18 cellular contexts compared by ENCODE assay signal in the genomic region with DNA sequence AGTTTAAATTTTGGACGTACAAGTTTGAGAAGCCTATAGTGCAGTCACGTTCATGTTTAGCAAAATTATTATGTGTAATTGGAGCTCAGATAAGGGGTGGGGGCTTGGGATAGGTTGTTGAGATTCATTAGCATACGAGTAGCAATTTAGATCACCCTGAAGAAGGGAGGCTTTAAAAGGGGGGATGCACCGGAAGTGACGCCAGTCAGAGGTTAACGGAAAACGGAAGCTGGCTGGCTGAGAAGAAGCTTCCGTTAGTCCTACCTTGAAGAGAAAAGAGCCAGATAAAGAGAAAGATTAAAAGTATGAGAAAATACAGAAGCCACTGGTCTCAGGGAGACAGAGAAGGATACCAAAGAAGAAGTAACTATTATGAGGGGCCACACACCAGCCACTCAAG. TPM values are rescaled to one million over a fixed set of nuclear protein-coding genes. Genes with fewer than 3 reads are reported as not detected.
DNase-seq lines count a peak whose midpoint lies in the region; ATAC-seq lines count a peak whose summit lies in the region.
"Had no signal": no experiment of that assay in that cellular context is flagged by ENCODE, and none has a peak within 500 bp of the region (broad histone marks: within the 10 kb centered on the region; RNA-seq: fewer than 3 reads in every experiment).

No MANE protein-coding gene starts in this region.

- H3K27ac ChIP-seq in CD8-positive, alpha-beta memory T cell (ENCODE audit: low read depth, low read length) = no peak overlapping the region
- H3K27ac ChIP-seq: BLaER1 had no signal

- CTCF ChIA-PET in CD8-positive, alpha-beta memory T cell (lab: Charles Lee) = no interaction called here

- peaks cover 9 to 23% of the 10 kb centered on the region in 2 donors for H3K27me3 Mint-ChIP-seq in CD8-positive, alpha-beta memory T cell
- H3K27me3 Mint-ChIP-seq in immature natural killer cell (ENCODE audit: low read depth in 3 of 3) = peaks cover 3 to 16% (median 13%) of the 10 kb centered on the region in 3 donors

- no peaks in the 10 kb centered on the region for H3K36me3 ChIP-seq in CD8-positive, alpha-beta memory T cell (ENCODE audit: insufficient read depth, low read length)
- H3K36me3 ChIP-seq: BLaER1, gastroesophageal sphincter had no signal

- H3K4me3 ChIP-seq in CD8-positive, alpha-beta memory T cell (ENCODE audit: low read length) = no peak overlapping the region
- H3K4me3 ChIP-seq: GM12878 had no signal

- H3K9me3 ChIP-seq in CD8-positive, alpha-beta memory T cell (ENCODE audit: low read length) = no peaks in the 10 kb centered on the region
- H3K9me3 ChIP-seq: BLaER1, gastroesophageal sphincter had no signal

- no peaks in the 10 kb centered on the region for H3K4me1 ChIP-seq in CD8-positive, alpha-beta memory T cell (ENCODE audit: insufficient read depth, low read length)

- no peak for ATAC-seq in GM21825 (IDR thresholded peaks at IDR 0.05; ENCODE audit: unreplicated experiment)
- no peak for ATAC-seq in HG03457 (IDR thresholded peaks at IDR 0.05; ENCODE audit: unreplicated experiment)
- ATAC-seq: gastroesophageal sphincter had no signal

- no peaks in the 10 kb centered on the region for H3K27me3 ChIP-seq in CD8-positive, alpha-beta memory T cell (ENCODE audit: insufficient read depth, low read length, poor library complexity, severe bottlenecking)
- H3K27me3 ChIP-seq: gastroesophageal sphincter had no signal

- POLR2A ChIA-PET in CD8-positive, alpha-beta memory T cell (lab: Charles Lee) = no interaction called here

- peak overlapping the region in 2 of 8 donors; percentile 21 to 80 for H3K27ac Mint-ChIP-seq in CD8-positive, alpha-beta memory T cell
- peak overlapping the region in 2 of 6 donors; percentile 6 to 34 for H3K27ac Mint-ChIP-seq in immature natural killer cell

- peaks cover 0 to 2% (median 0%) of the 10 kb centered on the region in 5 donors for H3K9me3 Mint-ChIP-seq in CD8-positive, alpha-beta memory T cell
- peaks cover 0 to 3% (median 0%) of the 10 kb centered on the region in 6 donors for H3K9me3 Mint-ChIP-seq in immature natural killer cell

- H3K36me3 Mint-ChIP-seq in CD8-positive, alpha-beta memory T cell = peaks cover 0 to 7% (median 4%) of the 10 kb centered on the region in 3 donors
- H3K36me3 Mint-ChIP-seq in immature natural killer cell = peaks cover 0 to 4% (median 0%) of the 10 kb centered on the region in 3 donors

- peak; percentile 38 for DNase-seq in A172 (ENCODE audit: low spot score)
- DNase-seq in CD8-positive, alpha-beta memory T cell = no peak
- DNase-seq in NCI-H748 (lab: John Stamatoyannopoulos, UW; ENCODE audit: unreplicated experiment) = peak; percentile 92
- no peak for DNase-seq in immature natural killer cell
- DNase-seq in activated effector memory CD4-positive, alpha-beta T cell treated with Interleukin-2 at 50 U/mL for 16 hours = no peak
- DNase-seq in hypothalamus (lab: John Stamatoyannopoulos, UW) = no peak
- DNase-seq: activated CD4-positive, alpha-beta T cell treated with anti-CD3 and anti-CD28 coated beads, Interleukin-2, amount 50 U/mL, for 48 hours; activated gamma-delta T cell treated with Interleukin-2 at 50 U/mL for 16 hours; central memory CD4-positive, alpha-beta T cell; trophoblast cell had no signal

- peaks cover 17 to 26% (median 19%) of the 10 kb centered on the region in 3 donors for H3K4me1 Mint-ChIP-seq in CD8-positive, alpha-beta memory T cell
- H3K4me1 Mint-ChIP-seq in immature natural killer cell = peaks cover 28 to 51% of the 10 kb centered on the region in 2 donors

- H3K4me3 Mint-ChIP-seq in CD8-positive, alpha-beta memory T cell = peak overlapping the region; percentile 23 to 93 (median 40)
- H3K4me3 Mint-ChIP-seq in immature natural killer cell = peak overlapping the region in 4 of 5 donors; percentile 18 to 52 (median 45)

RNA-seq across cellular contexts. Expression of gene NXT2, which starts 1.1 kb away (rescaled TPM):
- 58.1 and 65.9 TPM in 2 replicates for total RNA-seq in A172 (2014; rRNA removed; shearing (Covaris generic))
- total RNA-seq in CD8-positive, alpha-beta memory T cell = 10 to 100 TPM; 11.3 to 13.3 TPM
- polyA plus RNA-seq in CD8-positive, alpha-beta memory T cell = 15.8 TPM
- polyA plus RNA-seq in immature natural killer cell = 10 to 100 TPM; 28.6 to 52.1 (median 37.0) TPM

RNA-seq across cellular contexts. Expression of gene GUCY2F, which starts 53.7 kb away (rescaled TPM):
- total RNA-seq in A172 (2014; rRNA removed; shearing (Covaris generic)) = not detected in 2 replicates
- not detected for total RNA-seq in CD8-positive, alpha-beta memory T cell
- not detected for polyA plus RNA-seq in CD8-positive, alpha-beta memory T cell
- polyA plus RNA-seq in immature natural killer cell = not detected
- total RNA-seq: gastroesophageal sphincter; GM12878; mononuclear cell; RPMI7951; T-helper 1 cell treated with Interleukin-12 subunit alpha and Interleukin-12 subunit beta and Interleukin-4 antibody, amounts not matched to agents 30 ng/mL and 1 ng/mL, for 36 hours had no signal
- polyA plus RNA-seq: GM12878 had no signal

Comparison
In these comparisons a context has a peak if more than half of its experiments do, and no peak if none do; other contexts are left out.
1. DNase-seq: peak in A172 (single experiment) and NCI-H748 (single experiment); none in CD8-positive, alpha-beta memory T cell (0 of 5), immature natural killer cell (0 of 3), activated effector memory CD4-positive, alpha-beta T cell treated with Interleukin-2 at 50 U/mL for 16 hours (single experiment) and hypothalamus (0 of 51).